Comparison of ENCODE assay signal across 8 cellular contexts in genomic region chr9:37801959-37802711, GRCh38. TPM values are rescaled to one million over a fixed set of nuclear protein-coding genes. Genes with fewer than 3 reads are reported as not detected.
DNase-seq lines count a peak whose midpoint lies in the region; ATAC-seq and TF ChIP-seq lines count a peak whose summit lies in the region.

No MANE protein-coding gene starts in this region.

- peak overlapping the region; percentile 93 for H3K9ac ChIP-seq in SK-N-MC (ENCODE audit: insufficient read length)

- intact Hi-C loops in posterior cingulate gyrus (cut with DNase I) = no loop called here

- DNase-seq in SK-N-MC (ENCODE audit: low read depth, low spot score) (no peak), fibroblast of the aortic adventitia (ENCODE audit: low read depth) (no peak), skeletal muscle cell (ENCODE audit: low read depth) (no peak), NCI-H1092 treated with DMSO at 0.1 percent for 48 hours (lab: John Stamatoyannopoulos, UW) (no peak), epidermal melanocyte (ENCODE audit: insufficient read length, low spot score) (no peak), posterior cingulate gyrus (no peak)

- H3K4me3 ChIP-seq in GM12875 (ENCODE audit: low read depth, low read length) = peak overlapping the region; percentile 80
- H3K4me3 ChIP-seq in SK-N-MC = peak overlapping the region; percentile 89
- peak overlapping the region; percentile 82 for H3K4me3 ChIP-seq in fibroblast of the aortic adventitia (ENCODE audit: low read depth, low read length)
- H3K4me3 ChIP-seq in skeletal muscle cell (ENCODE audit: low read depth, low read length) = peak overlapping the region; percentile 94

- ATAC-seq in HG02610 (IDR thresholded peaks at IDR 0.05; ENCODE audit: unreplicated experiment) = no peak

- H3K27ac ChIP-seq in SK-N-MC = no peak overlapping the region

- no peaks in the 10 kb centered on the region for H3K9me3 ChIP-seq in SK-N-MC (ENCODE audit: low read depth, low read length)

- H3K36me3 ChIP-seq in SK-N-MC (ENCODE audit: insufficient read depth, low read length) = peaks cover 9% of the 10 kb centered on the region

- TF ChIP-seq CTCF in GM12875 (IDR thresholded peaks at IDR 0.05; ENCODE audit: borderline replicate concordance, insufficient read depth, low read depth, low read length) = no peak
- no peak for TF ChIP-seq CTCF in fibroblast of the aortic adventitia (IDR thresholded peaks at IDR 0.05; ENCODE audit: insufficient read depth, low read length)

RNA-seq across cellular contexts. Expression of gene DCAF10, which starts 1.5 kb away (rescaled TPM):
- total RNA-seq in fibroblast of the aortic adventitia (ENCODE audit: low replicate concordance) = 24.5 and 46.1 TPM in 2 replicates

RNA-seq across cellular contexts. Expression of gene EXOSC3, which starts 17.3 kb away (rescaled TPM):
- total RNA-seq in fibroblast of the aortic adventitia (ENCODE audit: low replicate concordance) = 92.3 and 109 TPM in 2 replicates

RNA-seq across cellular contexts. Expression of gene TRMT10B, which starts 48.5 kb away (rescaled TPM):
- 1.3 and 2.4 TPM in 2 replicates for total RNA-seq in fibroblast of the aortic adventitia (ENCODE audit: low replicate concordance)
